Comparison of ENCODE assay signal across 9 cellular contexts in the genomic region with DNA sequence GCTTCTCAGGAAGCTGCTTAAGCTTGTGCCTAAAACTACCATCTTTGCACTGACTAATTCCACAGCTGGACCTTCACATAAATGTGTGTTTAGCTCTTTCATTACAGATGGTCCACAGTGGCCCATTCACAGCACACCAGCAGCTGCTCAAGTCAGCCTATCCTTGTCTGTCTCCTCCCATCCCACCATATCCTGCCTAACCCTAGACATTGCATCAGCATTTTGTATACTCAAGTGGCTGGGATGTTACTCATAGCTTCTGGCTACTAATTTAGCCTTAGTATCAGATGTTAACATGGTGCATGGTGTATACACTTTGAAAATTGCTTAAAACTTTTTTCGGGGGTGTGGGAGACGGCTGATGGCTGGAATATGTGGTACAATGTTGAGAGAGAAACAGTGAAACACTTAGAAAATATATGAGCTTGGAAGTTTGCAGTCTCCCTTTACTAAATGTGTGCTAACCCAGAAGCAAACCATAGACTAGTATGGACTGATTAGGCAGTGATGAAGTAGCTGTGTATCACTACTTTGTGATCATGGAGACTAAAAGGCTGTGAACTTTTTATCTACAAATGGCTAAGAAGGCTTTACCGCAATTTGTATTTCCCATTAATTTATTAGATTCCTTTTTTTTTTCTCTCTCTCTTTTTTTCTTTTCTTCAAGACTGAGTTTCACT.
DNase-seq lines count a peak whose midpoint lies in the region; TF ChIP-seq lines count a peak whose summit lies in the region.
"Had no signal": no experiment of that assay in that cellular context is flagged by ENCODE, and none has a peak within 500 bp of the region (broad histone marks: within the 10 kb centered on the region; RNA-seq: fewer than 3 reads in every experiment).

No MANE protein-coding gene starts in this region.

- H3K27ac Mint-ChIP-seq in immature natural killer cell, result no peak overlapping the region

- H3K27me3 ChIP-seq in MG63, result no peaks in the 10 kb centered on the region
- H3K27me3 ChIP-seq in osteoblast (ENCODE audit: insufficient read depth, low read length), result no peaks in the 10 kb centered on the region
- H3K27me3 ChIP-seq: right atrium auricular region had no signal

- H3K36me3 ChIP-seq in MG63 (no peaks in the 10 kb centered on the region; the same call in 1 of the 2 replicates), osteoblast (ENCODE audit: insufficient read depth, low read length) (peaks cover 2% of the 10 kb centered on the region)

- H2AFZ ChIP-seq in osteoblast (ENCODE audit: low read length), result peak overlapping the region; percentile 13

- peak; percentile 87 for DNase-seq in EL
- DNase-seq in MG63, result peak; percentile 71
- DNase-seq in dermis blood vessel endothelial cell, result peak; percentile 9
- peak; percentile 71 for DNase-seq in osteoblast (ENCODE audit: insufficient read length, low spot score, missing footprints)
- no peak for DNase-seq in NCI-H1092 treated with DMSO at 0.1 percent for 48 hours (lab: John Stamatoyannopoulos, UW)
- DNase-seq in immature natural killer cell, result no peak
- no peak for DNase-seq in activated T-cell treated with anti-CD3 and anti-CD28 coated beads, Interleukin-2, amount 50 U/mL, for 1 hour

- H3K9me3 ChIP-seq in MG63, result no peaks in the 10 kb centered on the region
- no peaks in the 10 kb centered on the region for H3K9me3 ChIP-seq in osteoblast (ENCODE audit: low read depth, low read length)
- H3K9me3 ChIP-seq: right atrium auricular region had no signal

- H3K27ac ChIP-seq in osteoblast (ENCODE audit: low read depth, low read length), result no peak overlapping the region
- H3K27ac ChIP-seq: right atrium auricular region had no signal

- H3K27me3 Mint-ChIP-seq in immature natural killer cell (ENCODE audit: low read depth in 3 of 3), result peaks cover 0 to under 1% (median 0%) of the 10 kb centered on the region in 3 donors
- H3K27me3 Mint-ChIP-seq: brain had no signal

- H3K36me3 Mint-ChIP-seq in immature natural killer cell, result peaks cover 31 to 45% (median 45%) of the 10 kb centered on the region in 3 donors

- H3K4me1 ChIP-seq in osteoblast (ENCODE audit: insufficient read depth, low read length), result peaks cover 7% of the 10 kb centered on the region
- H3K4me1 ChIP-seq: right atrium auricular region had no signal

- H3K9me3 Mint-ChIP-seq in immature natural killer cell, result no peaks in the 10 kb centered on the region
- H3K9me3 Mint-ChIP-seq: brain had no signal

- H3K4me3 ChIP-seq in MG63, result no peak overlapping the region
- no peak overlapping the region for H3K4me3 ChIP-seq in osteoblast (ENCODE audit: insufficient read depth, low read length)
- H3K4me3 ChIP-seq: right atrium auricular region had no signal

- TF ChIP-seq CTCF in osteoblast (IDR thresholded peaks at IDR 0.05; ENCODE audit: extremely low read depth, low read depth, low read length), result no peak

- no peaks in the 10 kb centered on the region for H3K4me1 Mint-ChIP-seq in immature natural killer cell

- H4K20me1 ChIP-seq in osteoblast (ENCODE audit: insufficient read depth, low read length), result no peaks in the 10 kb centered on the region

- H3K4me3 Mint-ChIP-seq in immature natural killer cell, result no peak overlapping the region
- H3K4me3 Mint-ChIP-seq: brain had no signal

- H3K79me2 ChIP-seq in osteoblast (ENCODE audit: insufficient read depth, low read length), result no peaks in the 10 kb centered on the region

- no peak overlapping the region for H3K4me2 ChIP-seq in osteoblast (ENCODE audit: insufficient read depth, low read length)

Comparison
In these comparisons a context has a peak if more than half of its experiments do, and no peak if none do; other contexts are left out.
1. DNase-seq: peak in EL (single experiment), MG63 (single experiment), dermis blood vessel endothelial cell (single experiment) and osteoblast (single experiment); none in NCI-H1092 treated with DMSO at 0.1 percent for 48 hours (single experiment), immature natural killer cell (0 of 3) and activated T-cell treated with anti-CD3 and anti-CD28 coated beads, Interleukin-2, amount 50 U/mL, for 1 hour (single experiment).